8 cellular contexts compared by ENCODE assay signal in the genomic region with DNA sequence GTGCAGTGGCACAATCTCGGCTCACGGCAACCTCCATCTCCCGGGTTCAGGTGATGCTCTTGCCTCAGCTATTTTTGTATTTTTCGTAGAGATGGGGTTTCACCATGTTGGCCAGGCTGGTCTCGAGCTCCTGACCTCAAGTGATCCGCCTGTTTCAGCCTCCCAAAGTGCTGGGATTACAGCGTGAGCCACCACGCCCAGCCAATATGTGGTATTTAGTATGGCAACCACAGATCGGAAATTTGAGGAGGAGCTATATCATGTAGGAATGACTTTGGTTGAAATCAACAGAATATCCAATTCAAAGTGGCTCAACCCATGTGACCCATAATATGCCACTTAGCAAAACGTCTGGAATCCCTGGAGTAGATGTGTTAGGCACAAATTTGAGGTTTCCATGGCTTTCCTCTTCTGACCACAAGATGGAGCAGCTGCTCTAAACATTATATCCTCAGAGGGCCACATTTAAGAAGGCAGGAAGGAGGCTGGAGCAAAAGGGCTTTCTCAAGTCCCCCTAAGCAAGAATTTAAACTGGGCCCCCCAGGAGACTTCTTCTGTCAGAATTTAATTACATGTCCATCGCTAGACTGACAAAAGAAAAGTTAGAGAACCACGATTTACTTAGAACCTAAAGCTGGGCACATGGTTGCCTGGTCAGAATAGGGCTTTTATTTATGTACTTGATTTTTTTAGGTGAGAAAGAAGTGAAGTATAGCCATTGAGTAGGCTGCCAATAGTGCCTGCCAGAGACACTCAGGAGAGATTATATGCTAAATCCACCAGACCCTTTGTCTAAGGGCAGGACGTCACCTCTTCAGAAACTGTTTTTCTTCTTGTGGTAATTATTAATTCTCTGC. TPM values are rescaled to one million over a fixed set of nuclear protein-coding genes. Genes with fewer than 3 reads are reported as not detected.
DNase-seq lines count a peak whose midpoint lies in the region; ATAC-seq, FAIRE-seq and TF ChIP-seq lines count a peak whose summit lies in the region.

No MANE protein-coding gene starts in this region.

- in situ Hi-C loops in T47D (cut with HindIII; ENCODE audit: low pct_unique_long_range_greater_than_20kb, low sequenced_read_pairs) = no loop called here

- no peaks in the 10 kb centered on the region for H3K79me2 ChIP-seq in keratinocyte (ENCODE audit: control insufficient read depth, insufficient read depth, low read length)

- H3K27ac ChIP-seq in keratinocyte (ENCODE audit: control insufficient read depth, insufficient read depth, low read length) = no peak overlapping the region

- H3K27me3 ChIP-seq in keratinocyte (ENCODE audit: control insufficient read depth, extremely low read depth, insufficient read depth, low read length) = no peaks in the 10 kb centered on the region

- ATAC-seq in Right ventricle myocardium inferior (peak; percentile 84), GM19328 (IDR thresholded peaks at IDR 0.05; ENCODE audit: unreplicated experiment) (no peak)

- peak; percentile 69 for FAIRE-seq in keratinocyte (lab: Jason Lieb, UNC)

- dilution Hi-C loops in keratinocyte (cut with MboI; ENCODE audit: extremely low pct_ligation_motif_present, low sequenced_read_pairs) = no loop called here

- H3K9me1 ChIP-seq in keratinocyte (ENCODE audit: control insufficient read depth, extremely low read depth, insufficient read depth, low read length) = no peaks in the 10 kb centered on the region

- no peaks in the 10 kb centered on the region for H3K36me3 ChIP-seq in keratinocyte (ENCODE audit: control insufficient read depth in 2 of 2, extremely low read depth in 1 of 2, insufficient read depth in 2 of 2, low read length in 2 of 2)

- intact Hi-C loops in Right ventricle myocardium inferior (cut with DNase I) = loop anchor here (1.0 kb wide), 1 partner anchor 417 kb away; no protein-coding TSS in a partner anchor
- intact Hi-C loops in cardiac septum (cut with DNase I) = loop anchor here (1.0 to 5.0 kb wide), 2 partner anchors 417 to 787 kb away; no protein-coding TSS in a partner anchor

- H3K4me1 ChIP-seq in keratinocyte (ENCODE audit: control insufficient read depth, extremely low read depth, insufficient read depth, low read length) = no peaks in the 10 kb centered on the region

- H3K9ac ChIP-seq in keratinocyte (ENCODE audit: control insufficient read depth, extremely low read depth, insufficient read depth, low read length) = no peak overlapping the region

- no peak overlapping the region for H3K4me3 ChIP-seq in keratinocyte (ENCODE audit: control insufficient read depth in 2 of 3, extremely low read depth in 1 of 3, insufficient read depth in 2 of 3, low read depth in 1 of 3, low read length in 3 of 3)

- no peak overlapping the region for H2AFZ ChIP-seq in keratinocyte (ENCODE audit: control insufficient read depth, low read length)

- H3K9me3 ChIP-seq in keratinocyte (ENCODE audit: control insufficient read depth, low read depth, low read length) = no peaks in the 10 kb centered on the region

- no peaks in the 10 kb centered on the region for H4K20me1 ChIP-seq in keratinocyte (ENCODE audit: control insufficient read depth, extremely low read depth, insufficient read depth, low read length)

- no peak overlapping the region for H3K4me2 ChIP-seq in keratinocyte (ENCODE audit: control insufficient read depth, extremely low read depth, insufficient read depth, low read depth, low read length)

- TF ChIP-seq CTCF in keratinocyte (optimal IDR thresholded peaks at IDR 0.05 in 1 of 3, IDR thresholded peaks at IDR 0.05 in 1 of 3, conservative IDR thresholded peaks at IDR 0.05 in 1 of 3; ENCODE audit: extremely low read depth in 1 of 3, insufficient read depth in 2 of 3, low read length in 3 of 3) = peak; percentile 74 to 83 (median 78)

- no peak for DNase-seq in Right ventricle myocardium inferior (ENCODE audit: missing footprints)
- DNase-seq in cardiac septum (ENCODE audit: low spot score) = no peak
- peak; percentile 62 for DNase-seq in NCI-H1092 treated with DMSO at 0.1 percent for 48 hours (lab: John Stamatoyannopoulos, UW)
- DNase-seq in SHP77 treated with DMSO at 0.1 percent for 48 hours (lab: John Stamatoyannopoulos, UW) = peak; percentile 65
- DNase-seq in T47D (ENCODE audit: low read depth in 1 of 2, low spot score in 1 of 2) = peak; percentile 56 to 70
- no peak for DNase-seq in keratinocyte (ENCODE audit: low read depth, low spot score)
- peak; percentile 15 for DNase-seq in stimulated activated CD8-positive, alpha-beta memory T cell treated with anti-CD3 and anti-CD28 coated beads, Interleukin-12 subunit alpha, Interleukin-12 subunit beta, amount 100 ng/mL, for 1 hour (ENCODE audit: low read depth)

RNA-seq across cellular contexts. Expression of gene ITSN2, which starts 49.6 kb away (rescaled TPM):
- total RNA-seq in Right ventricle myocardium inferior (41.3 TPM), cardiac septum (46.1 TPM)
- polyA plus RNA-seq in keratinocyte = 15.2 to 19.7 TPM (median 17.8 TPM) in 3 replicates
- polyA plus RNA-seq in keratinocyte (2011; ENCODE audit: low read depth) = 77.9 TPM
- 8.7 and 17.7 TPM in 2 replicates for polyA plus RNA-seq in keratinocyte (2011; cell fraction: cytosol; rRNA removed)
- polyA plus RNA-seq in keratinocyte (2011; cell fraction: nucleus; rRNA removed) = 48.3 and 60.1 TPM in 2 replicates
- polyA plus RNA-seq in keratinocyte (2012; ENCODE audit: low replicate concordance) = 13.5 and 36.6 TPM in 2 replicates
- 22.6 to 38.2 TPM (median 34.2 TPM) in 3 replicates for polyA minus RNA-seq in keratinocyte
- polyA minus RNA-seq in keratinocyte (2011; cell fraction: cytosol; rRNA and poly(A)+ RNA removed) = 14.8 TPM
- 24.3 and 40.1 TPM in 2 replicates for polyA minus RNA-seq in keratinocyte (2011; cell fraction: nucleus; rRNA and poly(A)+ RNA removed)

Comparison
In these comparisons a context has a peak if more than half of its experiments do, and no peak if none do; other contexts are left out.
1. DNase-seq: peak in NCI-H1092 treated with DMSO at 0.1 percent for 48 hours (single experiment), SHP77 treated with DMSO at 0.1 percent for 48 hours (single experiment), T47D (2 of 2) and stimulated activated CD8-positive, alpha-beta memory T cell treated with anti-CD3 and anti-CD28 coated beads, Interleukin-12 subunit alpha, Interleukin-12 subunit beta, amount 100 ng/mL, for 1 hour (single experiment); none in Right ventricle myocardium inferior (single experiment), cardiac septum (single experiment) and keratinocyte (single experiment).